In genomic region chr6:70413114-70413828, GRCh38 we compare ENCODE assay signal across 8 cellular contexts. TPM values are rescaled to one million over a fixed set of nuclear protein-coding genes. Genes with fewer than 3 reads are reported as not detected.
A peak's percentile ranks its signal among the peaks of the same experiment; 100 is the strongest.
DNase-seq lines count a peak whose midpoint lies in the region; ATAC-seq and TF ChIP-seq lines count a peak whose summit lies in the region.

Gene FAM135A (plus strand): TSS chr6:70413508. CDS start chr6:70428343, 14,835 bp downstream.

- TF ChIP-seq POLR2A in testis (IDR thresholded peaks at IDR 0.05): peak; percentile 34

- H3K4me3 Mint-ChIP-seq in activated naive CD8-positive, alpha-beta T cell: peak within 1 kb of the TSS; percentile 96

- H3K4me1 ChIP-seq in testis: no peaks in the 10 kb centered on the region

- 0% methylated on average over 25 to 64 of the region's 65 CpGs for WGBS in testis, 2 donors

- peak within 1 kb of the TSS; percentile 81 for H3K27ac Mint-ChIP-seq in activated naive CD8-positive, alpha-beta T cell

- no peaks in the 10 kb centered on the region for H3K9me3 ChIP-seq in testis

- no peaks in the 10 kb centered on the region for H3K36me3 ChIP-seq in testis (ENCODE audit: low read depth, missing control alignments)

- no peaks in the 10 kb centered on the region for H3K36me3 Mint-ChIP-seq in activated naive CD8-positive, alpha-beta T cell

- no peaks in the 10 kb centered on the region for H3K9me3 Mint-ChIP-seq in activated naive CD8-positive, alpha-beta T cell (ENCODE audit: low read depth)

- TF ChIP-seq CTCF in HFF-Myc (IDR thresholded peaks at IDR 0.05; ENCODE audit: low read depth, low read length, missing control alignments) (no peak), omental fat pad (IDR thresholded peaks at IDR 0.05) (no peak), testis (IDR thresholded peaks at IDR 0.05) (peak in 1 of 3 experiments; percentile 6)

- DNase-seq in GM04503 (ENCODE audit: low read depth) (peak; percentile 80), HFF-Myc (ENCODE audit: extremely low read depth, low read depth) (peak; percentile 94), NAMALWA (ENCODE audit: low spot score) (peak; percentile 99), glomerular visceral epithelial cell (ENCODE audit: extremely low spot score) (peak; percentile 100), omental fat pad (ENCODE audit: low spot score) (peak; percentile 91), testis (peak; percentile 99)

- ATAC-seq in SK-N-SH treated with all-trans-retinoic acid at 6 μM for 48 hours: peak; percentile 94
- peak; percentile 100 for ATAC-seq in omental fat pad (ENCODE audit: low FRiP score)

- no peaks in the 10 kb centered on the region for H3K27me3 ChIP-seq in testis

- H3K4me1 Mint-ChIP-seq in activated naive CD8-positive, alpha-beta T cell (ENCODE audit: low read depth): peaks cover 22% of the 10 kb centered on the region

- H3K27me3 Mint-ChIP-seq in activated naive CD8-positive, alpha-beta T cell: no peaks in the 10 kb centered on the region

- H3K27ac ChIP-seq in testis: peak within 1 kb of the TSS; percentile 94 to 98

- intact Hi-C loops in testis (cut with DNase I; ENCODE audit: low total_unique reads): no loop called here

- H3K4me3 ChIP-seq in HFF-Myc (replicated peaks; ENCODE audit: low read depth, low read length) (peak within 1 kb of the TSS; percentile 91), testis (peak within 1 kb of the TSS; percentile 95 to 96)

TF ChIP-seq in SK-N-SH treated with all-trans-retinoic acid at 6 μM for 48 hours, 23 proteins besides CTCF, POLR2A, EP300 and RAD21:
- no peak for TF ChIP-seq CSDC2 (CRISPR knock-in tag; IDR thresholded peaks at IDR 0.05)
- no peak for TF ChIP-seq TSHZ2 (CRISPR knock-in tag; IDR thresholded peaks at IDR 0.05)
- 0 out of 2 replicates have a peak, but pooled peaks have one; percentile 62 for TF ChIP-seq ZFP3 (CRISPR knock-in tag; IDR thresholded peaks at IDR 0.05)
- TF ChIP-seq, protein P1, sequence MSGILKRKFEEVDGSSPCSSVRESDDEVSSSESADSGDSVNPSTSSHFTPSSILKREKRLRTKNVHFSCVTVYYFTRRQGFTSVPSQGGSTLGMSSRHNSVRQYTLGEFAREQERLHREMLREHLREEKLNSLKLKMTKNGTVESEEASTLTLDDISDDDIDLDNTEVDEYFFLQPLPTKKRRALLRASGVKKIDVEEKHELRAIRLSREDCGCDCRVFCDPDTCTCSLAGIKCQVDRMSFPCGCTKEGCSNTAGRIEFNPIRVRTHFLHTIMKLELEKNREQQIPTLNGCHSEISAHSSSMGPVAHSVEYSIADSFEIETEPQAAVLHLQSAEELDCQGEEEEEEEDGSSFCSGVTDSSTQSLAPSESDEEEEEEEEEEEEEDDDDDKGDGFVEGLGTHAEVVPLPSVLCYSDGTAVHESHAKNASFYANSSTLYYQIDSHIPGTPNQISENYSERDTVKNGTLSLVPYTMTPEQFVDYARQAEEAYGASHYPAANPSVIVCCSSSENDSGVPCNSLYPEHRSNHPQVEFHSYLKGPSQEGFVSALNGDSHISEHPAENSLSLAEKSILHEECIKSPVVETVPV (CRISPR knock-in tag; IDR thresholded peaks at IDR 0.05): no peak
- TF ChIP-seq BACH2 (CRISPR knock-in tag; IDR thresholded peaks at IDR 0.05; ENCODE audit: borderline replicate concordance): no peak
- no peak for TF ChIP-seq POU6F1 (CRISPR knock-in tag; IDR thresholded peaks at IDR 0.05; ENCODE audit: borderline replicate concordance, low read depth)
- no peak for TF ChIP-seq ESRRG (CRISPR knock-in tag; IDR thresholded peaks at IDR 0.05)
- no peak for TF ChIP-seq ZNF8 (CRISPR knock-in tag; IDR thresholded peaks at IDR 0.05)

RNA-seq across cellular contexts. Expression of gene FAM135A, which starts in this region (rescaled TPM):
- total RNA-seq in omental fat pad: 10 to 100 TPM; 16.7 to 37.5 (median 23.2) TPM
- 10 to 100 TPM; 67.0 to 68.9 TPM for total RNA-seq in testis
- 21.7 TPM for polyA plus RNA-seq in testis (ENCODE audit: insufficient read depth, low read depth, low replicate concordance)

Comparison
In these comparisons a context has a peak if more than half of its experiments do, and no peak if none do; other contexts are left out.
1. Peak in every context shown above with its lines: DNase-seq, ATAC-seq, H3K4me3 ChIP-seq and H3K27ac ChIP-seq.